ENCODE assay signal across 27 cellular contexts in genomic region chr12:132000286-132000872, GRCh38.
"Had no signal": no experiment of that assay in that cellular context is flagged by ENCODE, and none has a peak within 500 bp of the region (broad histone marks: within the 10 kb centered on the region; RNA-seq: fewer than 3 reads in every experiment).

No MANE protein-coding gene starts in this region.

- H3K36me3 ChIP-seq: neural progenitor cell had no signal

- H3K27ac ChIP-seq: lower lobe of right lung, neural progenitor cell, neutrophil, parathyroid adenoma, psoas muscle, tibial nerve had no signal

- DNase-seq: hippocampal formation; left cardiac atrium; left ventricle myocardium superior; lower lobe of right lung; mammary epithelial cell; mesendoderm; naive B cell; natural killer cell; nephron progenitor cell; occipital lobe; psoas muscle; stimulated activated CD4-positive, alpha-beta T cell treated with anti-CD3 and anti-CD28 coated beads, Interleukin-1b, Interleukin-23, amount 100 ng/mL, for 48 hours; stimulated activated CD4-positive, alpha-beta T cell treated with anti-CD3 and anti-CD28 coated beads, Interleukin-2, amount 100 ng/mL, for 48 hours; stimulated activated CD4-positive, alpha-beta T cell treated with anti-CD3 and anti-CD28 coated beads, Interleukin-4, amount 100 ng/mL, for 4 hours; stimulated activated CD8-positive, alpha-beta memory T cell treated with anti-CD3 and anti-CD28 coated beads, Interleukin-4, amount 100 ng/mL, for 48 hours; stimulated activated naive CD4-positive, alpha-beta T cell treated with Interleukin-2 at 50 U/mL for 16 hours; stimulated activated naive CD8-positive, alpha-beta T cell treated with anti-CD3 and anti-CD28 coated beads, Interleukin-15, amount 100 ng/mL, for 72 hours; substantia nigra had no signal

- H3K4me3 Mint-ChIP-seq: mesothelial cell of epicardium; naive B cell; natural killer cell; nephron progenitor cell; stimulated activated memory B cell treated with anti-CD40 and anti-IgM and Interleukin-4, amounts not matched to agents 10 μg/mL and 1 μg/mL and 100 μg/mL, for 72 hours; stimulated activated naive CD8-positive, alpha-beta T cell treated with anti-CD3 and anti-CD28 coated beads, Interleukin-15, amount 100 ng/mL, for 72 hours had no signal

- ATAC-seq: left lobe of liver; left ventricle myocardium superior; lower lobe of right lung; natural killer cell; psoas muscle; stimulated activated memory B cell treated with anti-CD40 and anti-IgM and Interleukin-4, amounts not matched to agents 10 μg/mL and 1 μg/mL and 100 μg/mL, for 72 hours; stimulated activated naive CD8-positive, alpha-beta T cell treated with anti-CD3 and anti-CD28 coated beads, Interleukin-15, amount 100 ng/mL, for 72 hours had no signal

- H3K9me3 ChIP-seq: lower lobe of right lung, neutrophil, psoas muscle, tibial nerve had no signal

- H3K27ac Mint-ChIP-seq: natural killer cell; neural progenitor cell; stimulated activated memory B cell treated with anti-CD40 and anti-IgM and Interleukin-4, amounts not matched to agents 10 μg/mL and 1 μg/mL and 100 μg/mL, for 72 hours had no signal

- H3K36me3 Mint-ChIP-seq: natural killer cell had no signal

- H3K4me1 Mint-ChIP-seq: mesothelial cell of epicardium; naive B cell; natural killer cell; stimulated activated memory B cell treated with anti-CD40 and anti-IgM and Interleukin-4, amounts not matched to agents 10 μg/mL and 1 μg/mL and 100 μg/mL, for 72 hours; stimulated activated naive CD8-positive, alpha-beta T cell treated with anti-CD3 and anti-CD28 coated beads, Interleukin-15, amount 100 ng/mL, for 72 hours had no signal

- H3K27me3 ChIP-seq: neural progenitor cell, neutrophil, tibial nerve had no signal

- H3K9me3 Mint-ChIP-seq: mesothelial cell of epicardium; naive B cell; natural killer cell; nephron progenitor cell; neural progenitor cell; stimulated activated memory B cell treated with anti-CD40 and anti-IgM and Interleukin-4, amounts not matched to agents 10 μg/mL and 1 μg/mL and 100 μg/mL, for 72 hours; stimulated activated naive CD8-positive, alpha-beta T cell treated with anti-CD3 and anti-CD28 coated beads, Interleukin-15, amount 100 ng/mL, for 72 hours; type B pancreatic cell had no signal

- H3K9ac ChIP-seq: neural progenitor cell, parathyroid adenoma had no signal

- H3K4me1 ChIP-seq: lower lobe of right lung, parathyroid adenoma, psoas muscle, tibial nerve had no signal

- H3K27me3 Mint-ChIP-seq: naive B cell; stimulated activated memory B cell treated with anti-CD40 and anti-IgM and Interleukin-4, amounts not matched to agents 10 μg/mL and 1 μg/mL and 100 μg/mL, for 72 hours; stimulated activated naive CD8-positive, alpha-beta T cell treated with anti-CD3 and anti-CD28 coated beads, Interleukin-15, amount 100 ng/mL, for 72 hours; type B pancreatic cell had no signal

- H3K4me3 ChIP-seq: lower lobe of right lung, neural progenitor cell, psoas muscle, smooth muscle cell, tibial nerve had no signal
